Comparison of ENCODE assay signal across 23 cellular contexts in genomic region chrX:619451-619811, GRCh38. TPM values are rescaled to one million over a fixed set of nuclear protein-coding genes. Genes with fewer than 3 reads are reported as not detected.
"Had no signal": no experiment of that assay in that cellular context is flagged by ENCODE, and none has a peak within 500 bp of the region (broad histone marks: within the 10 kb centered on the region; RNA-seq: fewer than 3 reads in every experiment).

No MANE protein-coding gene starts in this region.

- H3K9me3 Mint-ChIP-seq: activated naive CD4-positive, alpha-beta T cell treated with anti-CD3 and anti-CD28 coated beads for 36 hours had no signal

- H3K4me3 Mint-ChIP-seq: activated naive CD4-positive, alpha-beta T cell treated with anti-CD3 and anti-CD28 coated beads for 36 hours; immature natural killer cell; naive thymus-derived CD8-positive, alpha-beta T cell had no signal

- DNase-seq: activated CD4-positive, alpha-beta T cell treated with anti-CD3 and anti-CD28 coated beads for 1 hour; activated CD4-positive, alpha-beta T cell treated with anti-CD3 and anti-CD28 coated beads, Interleukin-2, amount 50 U/mL, for 4 hours; activated effector memory CD4-positive, alpha-beta T cell treated with Interleukin-2 at 50 U/mL for 16 hours; activated naive CD4-positive, alpha-beta T cell treated with anti-CD3 and anti-CD28 coated beads for 36 hours; activated T-cell treated with anti-CD3 and anti-CD28 coated beads, Interleukin-2, amount 50 U/mL, for 48 hours; amygdala; esophagus squamous epithelium; gastrocnemius medialis; immature natural killer cell; retina; stimulated activated CD4-positive, alpha-beta T cell treated with anti-CD3 and anti-CD28 coated beads, Interleukin-4, amount 100 ng/mL, for 1 hour; stimulated activated naive CD4-positive, alpha-beta T cell; T-helper 1 cell; WERI-Rb-1 had no signal

- H3K4me1 ChIP-seq: gastrocnemius medialis had no signal

- H3K36me3 ChIP-seq: esophagus squamous epithelium, gastrocnemius medialis, upper lobe of left lung, WERI-Rb-1 had no signal

- ATAC-seq: gastrocnemius medialis; left lobe of liver; naive thymus-derived CD8-positive, alpha-beta T cell had no signal

- H3K27ac Mint-ChIP-seq: activated naive CD4-positive, alpha-beta T cell treated with anti-CD3 and anti-CD28 coated beads for 36 hours; immature natural killer cell; naive thymus-derived CD8-positive, alpha-beta T cell; progenitor cell of endocrine pancreas had no signal

- H3K4me3 ChIP-seq: coronary artery, esophagus squamous epithelium, gastrocnemius medialis, lung, upper lobe of left lung had no signal

- H3K9me3 ChIP-seq: esophagus squamous epithelium, gastrocnemius medialis, upper lobe of left lung had no signal

- H3K27ac ChIP-seq: coronary artery, esophagus squamous epithelium, gastrocnemius medialis, upper lobe of left lung, WERI-Rb-1 had no signal

RNA-seq across cellular contexts. Expression of gene SHOX, which starts 11.2 kb away (rescaled TPM):
- total RNA-seq: activated CD8-positive, alpha-beta memory T cell treated with anti-CD3 and anti-CD28 coated beads for 36 hours; activated naive CD4-positive, alpha-beta T cell treated with anti-CD3 and anti-CD28 coated beads for 36 hours; bronchial epithelial cell; kidney epithelial cell; left lobe of liver; lung; naive thymus-derived CD8-positive, alpha-beta T cell; progenitor cell of endocrine pancreas; upper lobe of left lung had no signal
